ENCODE assay signal across 11 cellular contexts in genomic region chr13:79450110-79450509, GRCh38.
"Had no signal": no experiment of that assay in that cellular context is flagged by ENCODE, and none has a peak within 500 bp of the region (broad histone marks: within the 10 kb centered on the region; RNA-seq: fewer than 3 reads in every experiment).

No MANE protein-coding gene starts in this region.

- DNase-seq: activated effector memory CD4-positive, alpha-beta T cell treated with anti-CD3 and anti-CD28 coated beads, Interleukin-2, amount 50 U/mL, for 16 hours; amniotic stem cell; body of pancreas; central memory CD4-positive, alpha-beta T cell; effector CD4-positive, alpha-beta T cell; foreskin melanocyte; head of caudate nucleus; left cardiac atrium; midbrain; SIG-M5; transverse colon had no signal

- ATAC-seq: body of pancreas, left cardiac atrium had no signal
